In genomic region chr3:182240474-182240873, GRCh38 we compare ENCODE assay signal across 34 cellular contexts.
"Had no signal": no experiment of that assay in that cellular context is flagged by ENCODE, and none has a peak within 500 bp of the region (broad histone marks: within the 10 kb centered on the region; RNA-seq: fewer than 3 reads in every experiment).

No MANE protein-coding gene starts in this region.

- H3K4me1 Mint-ChIP-seq: activated naive CD8-positive, alpha-beta T cell treated with anti-CD3 and anti-CD28 coated beads for 36 hours; central memory CD8-positive, alpha-beta T cell; stimulated activated memory B cell treated with anti-CD40 and anti-IgM and Interleukin-4, amounts not matched to agents 10 μg/mL and 1 μg/mL and 100 μg/mL, for 72 hours; stimulated activated naive CD8-positive, alpha-beta T cell treated with anti-CD3 and anti-CD28 coated beads, Interleukin-15, amount 100 ng/mL, for 72 hours had no signal

- H3K36me3 Mint-ChIP-seq: activated naive CD8-positive, alpha-beta T cell treated with anti-CD3 and anti-CD28 coated beads for 36 hours; natural killer cell treated with Interleukin-12 subunit alpha and Interleukin-12 subunit beta and Interleukin-15 and Interleukin-18, amount 100 ng/mL, for 72 hours; stimulated activated memory B cell treated with anti-CD40 and anti-IgM and Interleukin-4, amounts not matched to agents 10 μg/mL and 1 μg/mL and 100 μg/mL, for 72 hours had no signal

- FAIRE-seq: astrocyte, colon, small intestine had no signal

- ATAC-seq: left cardiac atrium; mucosa of descending colon; natural killer cell treated with Interleukin-12 subunit alpha and Interleukin-12 subunit beta and Interleukin-15 and Interleukin-18, amount 100 ng/mL, for 72 hours; stimulated activated memory B cell treated with anti-CD40 and anti-IgM and Interleukin-4, amounts not matched to agents 10 μg/mL and 1 μg/mL and 100 μg/mL, for 72 hours; stimulated activated naive CD8-positive, alpha-beta T cell treated with anti-CD3 and anti-CD28 coated beads, Interleukin-15, amount 100 ng/mL, for 72 hours had no signal

- H3K9me3 ChIP-seq: adrenal gland, esophagus squamous epithelium, mucosa of descending colon, ovary, prostate gland, sigmoid colon, suprapubic skin, transverse colon, vagina had no signal

- H3K27me3 ChIP-seq: adrenal gland, esophagus squamous epithelium, ovary, sigmoid colon, suprapubic skin, transverse colon, vagina had no signal

- H3K4me3 Mint-ChIP-seq: activated naive CD4-positive, alpha-beta T cell treated with anti-CD3 and anti-CD28 coated beads for 36 hours; activated naive CD8-positive, alpha-beta T cell treated with anti-CD3 and anti-CD28 coated beads for 36 hours; activated T-helper 1 cell treated with anti-CD3 and anti-CD28 coated beads, Interleukin-12 subunit alpha, Interleukin-12 subunit beta, Interleukin-2, Interleukin-4 antibody, amounts not matched to agents 30 ng/mL and 10 ng/mL and 1 ng/mL, durations not matched to agents 14 hours and 24 hours and 36 hours; central memory CD8-positive, alpha-beta T cell; natural killer cell treated with Interleukin-12 subunit alpha and Interleukin-12 subunit beta and Interleukin-15 and Interleukin-18, amount 100 ng/mL, for 72 hours; stimulated activated memory B cell treated with anti-CD40 and anti-IgM and Interleukin-4, amounts not matched to agents 10 μg/mL and 1 μg/mL and 100 μg/mL, for 72 hours; stimulated activated naive CD8-positive, alpha-beta T cell treated with anti-CD3 and anti-CD28 coated beads, Interleukin-15, amount 100 ng/mL, for 72 hours had no signal

- H3K4me1 ChIP-seq: prostate gland, suprapubic skin, transverse colon, vagina had no signal

- H3K27ac Mint-ChIP-seq: activated naive CD4-positive, alpha-beta T cell treated with anti-CD3 and anti-CD28 coated beads for 36 hours; activated naive CD8-positive, alpha-beta T cell treated with anti-CD3 and anti-CD28 coated beads for 36 hours; activated T-helper 1 cell treated with anti-CD3 and anti-CD28 coated beads, Interleukin-12 subunit alpha, Interleukin-12 subunit beta, Interleukin-2, Interleukin-4 antibody, amounts not matched to agents 30 ng/mL and 10 ng/mL and 1 ng/mL, durations not matched to agents 14 hours and 24 hours and 36 hours; natural killer cell treated with Interleukin-12 subunit alpha and Interleukin-12 subunit beta and Interleukin-15 and Interleukin-18, amount 100 ng/mL, for 72 hours; stimulated activated memory B cell treated with anti-CD40 and anti-IgM and Interleukin-4, amounts not matched to agents 10 μg/mL and 1 μg/mL and 100 μg/mL, for 72 hours; stimulated activated naive CD8-positive, alpha-beta T cell treated with anti-CD3 and anti-CD28 coated beads, Interleukin-15, amount 100 ng/mL, for 72 hours had no signal

- H3K4me3 ChIP-seq: adrenal gland, esophagus squamous epithelium, mucosa of descending colon, ovary, prostate gland, sigmoid colon, suprapubic skin, transverse colon, vagina had no signal

- H3K9me3 Mint-ChIP-seq: activated naive CD4-positive, alpha-beta T cell treated with anti-CD3 and anti-CD28 coated beads for 36 hours; activated naive CD8-positive, alpha-beta T cell treated with anti-CD3 and anti-CD28 coated beads for 36 hours; activated T-helper 1 cell treated with anti-CD3 and anti-CD28 coated beads, Interleukin-12 subunit alpha, Interleukin-12 subunit beta, Interleukin-2, Interleukin-4 antibody, amounts not matched to agents 30 ng/mL and 10 ng/mL and 1 ng/mL, durations not matched to agents 14 hours and 24 hours and 36 hours; stimulated activated memory B cell treated with anti-CD40 and anti-IgM and Interleukin-4, amounts not matched to agents 10 μg/mL and 1 μg/mL and 100 μg/mL, for 72 hours; stimulated activated naive CD8-positive, alpha-beta T cell treated with anti-CD3 and anti-CD28 coated beads, Interleukin-15, amount 100 ng/mL, for 72 hours had no signal

- H3K36me3 ChIP-seq: adrenal gland, esophagus squamous epithelium, ovary, prostate gland, sigmoid colon, suprapubic skin, transverse colon, vagina had no signal

- H3K27ac ChIP-seq: adrenal gland, epithelial cell of prostate, esophagus squamous epithelium, prostate gland, suprapubic skin, vagina had no signal

- DNase-seq: activated CD4-positive, alpha-beta T cell treated with anti-CD3 and anti-CD28 coated beads for 4 hours; activated CD4-positive, alpha-beta T cell treated with anti-CD3 and anti-CD28 coated beads, Interleukin-2, amount 50 U/mL, for 4 hours; activated effector memory CD4-positive, alpha-beta T cell treated with anti-CD3 and anti-CD28 coated beads, Interleukin-2, amount 50 U/mL, for 16 hours; activated naive CD4-positive, alpha-beta T cell treated with anti-CD3 and anti-CD28 coated beads for 36 hours; activated naive CD8-positive, alpha-beta T cell treated with anti-CD3 and anti-CD28 coated beads for 36 hours; activated T-cell treated with anti-CD3 and anti-CD28 coated beads for 4 hours; adrenal gland; dermis blood vessel endothelial cell; effector CD8-positive, alpha-beta T cell; esophagus squamous epithelium; foreskin melanocyte; islet precursor cell; left cardiac atrium; mesendoderm; mucosa of descending colon; ovary; retina; sigmoid colon; small intestine; stimulated activated CD4-positive, alpha-beta T cell treated with anti-CD3 and anti-CD28 coated beads, Interleukin-1b, Interleukin-23, amount 100 ng/mL, for 48 hours; stimulated activated CD4-positive, alpha-beta T cell treated with anti-CD3 and anti-CD28 coated beads, Interleukin-4, amount 100 ng/mL, for 4 hours; stimulated activated CD8-positive, alpha-beta memory T cell treated with anti-CD3 and anti-CD28 coated beads, Interleukin-4, amount 100 ng/mL, for 48 hours; stimulated activated naive CD8-positive, alpha-beta T cell treated with anti-CD3 and anti-CD28 coated beads, Interleukin-15, amount 100 ng/mL, for 72 hours; transverse colon had no signal

- H3K27me3 Mint-ChIP-seq: activated naive CD8-positive, alpha-beta T cell treated with anti-CD3 and anti-CD28 coated beads for 36 hours; central memory CD8-positive, alpha-beta T cell; natural killer cell treated with Interleukin-12 subunit alpha and Interleukin-12 subunit beta and Interleukin-15 and Interleukin-18, amount 100 ng/mL, for 72 hours; stimulated activated memory B cell treated with anti-CD40 and anti-IgM and Interleukin-4, amounts not matched to agents 10 μg/mL and 1 μg/mL and 100 μg/mL, for 72 hours; stimulated activated naive CD8-positive, alpha-beta T cell treated with anti-CD3 and anti-CD28 coated beads, Interleukin-15, amount 100 ng/mL, for 72 hours had no signal
